9 cellular contexts compared by ENCODE assay signal in genomic region chr4:111475001-111475400, GRCh38.
DNase-seq lines count a peak whose midpoint lies in the region; ATAC-seq, FAIRE-seq and TF ChIP-seq lines count a peak whose summit lies in the region.
"Had no signal": no experiment of that assay in that cellular context is flagged by ENCODE, and none has a peak within 500 bp of the region (broad histone marks: within the 10 kb centered on the region; RNA-seq: fewer than 3 reads in every experiment).

No MANE protein-coding gene starts in this region.

- TF ChIP-seq RAD21 in A549 (conservative IDR thresholded peaks at IDR 0.05 in 1 of 2, IDR thresholded peaks at IDR 0.05 in 1 of 2): peak in 1 of 2 experiments; percentile 35; a peak in 2 of 5 replicates

- 0 out of 3 replicates have a peak, but pooled peaks have one; percentile 11 for TF ChIP-seq CTCF in A549 (IDR thresholded peaks at IDR 0.05)

- no peak overlapping the region for H3K27ac ChIP-seq in A549
- H3K27ac ChIP-seq in GM23248: no peak overlapping the region
- H3K27ac ChIP-seq in CD8-positive, alpha-beta memory T cell (ENCODE audit: low read depth, low read length): no peak overlapping the region
- H3K27ac ChIP-seq: HL-60 had no signal

- H3K79me2 ChIP-seq in GM23248 (ENCODE audit: insufficient read depth): no peaks in the 10 kb centered on the region

- no peak for TF ChIP-seq EP300 in A549 (IDR thresholded peaks at IDR 0.05)

- in situ Hi-C loops in GM23248 (cut with MboI): no loop called here

- 37% methylated on average over 5 of the region's 5 CpGs for WGBS in A549 (ENCODE audit: missing lambda C conversion rate)
- 42 to 48% methylated on average over 5 of the region's 5 CpGs for WGBS in GM23248 (ENCODE audit: low coverage in 1 of 2, low lambda C conversion rate in 2 of 2, missing lambda C conversion rate in 2 of 2), 2 experiments

- H3K4me1 ChIP-seq in A549: no peaks in the 10 kb centered on the region
- H3K4me1 ChIP-seq in GM23248 (ENCODE audit: insufficient read depth): 0 out of 2 replicates have a peak, but pooled peaks cover 8% of the 10 kb centered on the region
- H3K4me1 ChIP-seq in CD8-positive, alpha-beta memory T cell (ENCODE audit: insufficient read depth, low read length): no peaks in the 10 kb centered on the region

- no peak for TF ChIP-seq POLR2A in A549 (IDR thresholded peaks at IDR 0.05; ENCODE audit: low read length)

- no peak for FAIRE-seq in A549 (lab: Jason Lieb, UNC)

- H3K9ac ChIP-seq in GM23248: no peak overlapping the region

- H3K36me3 Mint-ChIP-seq in CD8-positive, alpha-beta memory T cell: no peaks in the 10 kb centered on the region

- POLR2A ChIA-PET in A549 (lab: Yijun Ruan, JAX): no interaction called here
- POLR2A ChIA-PET in CD8-positive, alpha-beta memory T cell (lab: Charles Lee): no interaction called here

- DNase-seq in A549 (ENCODE audit: low read depth in 1 of 2, low spot score in 1 of 2) (peak in 1 of 2 experiments; percentile 26), GM23248 (peak; percentile 55), iPS-NIHi7 (ENCODE audit: extremely low spot score) (peak; percentile 57), NCI-H1092 treated with DMSO at 0.1 percent for 48 hours (lab: John Stamatoyannopoulos, UW) (no peak), NCI-H1930 (lab: John Stamatoyannopoulos, UW) (no peak), SKM-1 treated with dmso at 0.1 percent for 144 hours (lab: John Stamatoyannopoulos, UW; ENCODE audit: unreplicated experiment) (no peak)
- DNase-seq in CD8-positive, alpha-beta memory T cell: no peak

- H3K4me3 ChIP-seq in A549 (no peak overlapping the region), GM23248 (no peak overlapping the region)
- H3K4me3 ChIP-seq in CD8-positive, alpha-beta memory T cell (ENCODE audit: low read length): no peak overlapping the region

- H3K4me2 ChIP-seq in A549 (no peak overlapping the region), GM23248 (ENCODE audit: unreplicated experiment) (no peak overlapping the region)

- no peaks in the 10 kb centered on the region; the same call in 1 of the 2 replicates for H3K9me2 ChIP-seq in GM23248 (ENCODE audit: insufficient read depth)

- peak overlapping the region; percentile 32 for H2AFZ ChIP-seq in GM23248

- H3K27ac Mint-ChIP-seq in CD8-positive, alpha-beta memory T cell: no peak overlapping the region

- H3K36me3 ChIP-seq in GM23248 (ENCODE audit: low read depth): no peaks in the 10 kb centered on the region
- H3K36me3 ChIP-seq in CD8-positive, alpha-beta memory T cell (ENCODE audit: insufficient read depth, low read length): no peaks in the 10 kb centered on the region

- H3K9me3 ChIP-seq in A549 (no peaks in the 10 kb centered on the region), GM23248 (ENCODE audit: low read depth) (no peaks in the 10 kb centered on the region)
- H3K9me3 ChIP-seq in CD8-positive, alpha-beta memory T cell (ENCODE audit: low read length): no peaks in the 10 kb centered on the region

- no peaks in the 10 kb centered on the region for H3K27me3 ChIP-seq in GM23248 (replicated peaks; ENCODE audit: insufficient read depth)
- no peaks in the 10 kb centered on the region for H3K27me3 ChIP-seq in CD8-positive, alpha-beta memory T cell (ENCODE audit: insufficient read depth, low read length, poor library complexity, severe bottlenecking)

- H3K27me3 Mint-ChIP-seq in CD8-positive, alpha-beta memory T cell: no peaks in the 10 kb centered on the region

- H3K4me1 Mint-ChIP-seq in CD8-positive, alpha-beta memory T cell: no peaks in the 10 kb centered on the region

- CTCF ChIA-PET in A549 (lab: Yijun Ruan, JAX): no interaction called here
- CTCF ChIA-PET in CD8-positive, alpha-beta memory T cell (lab: Charles Lee): no interaction called here

- no peak overlapping the region for H3K4me3 Mint-ChIP-seq in CD8-positive, alpha-beta memory T cell

- H4K20me1 ChIP-seq in GM23248 (ENCODE audit: insufficient read depth): no peaks in the 10 kb centered on the region

- peaks cover 0 to 25% (median 4%) of the 10 kb centered on the region in 5 donors for H3K9me3 Mint-ChIP-seq in CD8-positive, alpha-beta memory T cell

- peak in 1 of 2 experiments; percentile 47; a peak in 1 of 6 replicates for ATAC-seq in A549
- peak; percentile 65; the same call in 2 of the 3 replicates for ATAC-seq in SK-N-SH treated with all-trans-retinoic acid at 6 μM for 48 hours

- H3F3A ChIP-seq in GM23248 (ENCODE audit: insufficient read depth): no peaks in the 10 kb centered on the region

TF ChIP-seq in A549, 52 proteins besides CTCF, POLR2A, EP300 and RAD21:
- TF ChIP-seq JUNB (IDR thresholded peaks at IDR 0.05) (no peak), SMC3 (IDR thresholded peaks at IDR 0.05) (no peak), SREBF2 (IDR thresholded peaks at IDR 0.05) (no peak), EHMT2 (IDR thresholded peaks at IDR 0.05; ENCODE audit: low read depth) (no peak), TP53 (CRISPR knock-in tag; IDR thresholded peaks at IDR 0.05) (no peak), ZFP36 (IDR thresholded peaks at IDR 0.05; ENCODE audit: borderline replicate concordance, partially characterized antibody) (no peak), RARB (CRISPR knock-in tag; IDR thresholded peaks at IDR 0.05) (no peak), JUN (IDR thresholded peaks at IDR 0.05) (no peak), CEBPB (IDR thresholded peaks at IDR 0.05) (no peak), RCOR1 (IDR thresholded peaks at IDR 0.05; ENCODE audit: low read depth, low read length) (no peak), HOXA7 (CRISPR knock-in tag; IDR thresholded peaks at IDR 0.05) (no peak), BHLHE40 (IDR thresholded peaks at IDR 0.05; ENCODE audit: low read depth, low read length) (no peak), MYC (IDR thresholded peaks at IDR 0.05; ENCODE audit: borderline replicate concordance, low read length) (no peak)
- TF ChIP-seq, protein P1, sequence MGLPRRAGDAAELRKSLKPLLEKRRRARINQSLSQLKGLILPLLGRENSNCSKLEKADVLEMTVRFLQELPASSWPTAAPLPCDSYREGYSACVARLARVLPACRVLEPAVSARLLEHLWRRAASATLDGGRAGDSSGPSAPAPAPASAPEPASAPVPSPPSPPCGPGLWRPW (IDR thresholded peaks at IDR 0.05): no peak
- TF ChIP-seq, protein P2, sequence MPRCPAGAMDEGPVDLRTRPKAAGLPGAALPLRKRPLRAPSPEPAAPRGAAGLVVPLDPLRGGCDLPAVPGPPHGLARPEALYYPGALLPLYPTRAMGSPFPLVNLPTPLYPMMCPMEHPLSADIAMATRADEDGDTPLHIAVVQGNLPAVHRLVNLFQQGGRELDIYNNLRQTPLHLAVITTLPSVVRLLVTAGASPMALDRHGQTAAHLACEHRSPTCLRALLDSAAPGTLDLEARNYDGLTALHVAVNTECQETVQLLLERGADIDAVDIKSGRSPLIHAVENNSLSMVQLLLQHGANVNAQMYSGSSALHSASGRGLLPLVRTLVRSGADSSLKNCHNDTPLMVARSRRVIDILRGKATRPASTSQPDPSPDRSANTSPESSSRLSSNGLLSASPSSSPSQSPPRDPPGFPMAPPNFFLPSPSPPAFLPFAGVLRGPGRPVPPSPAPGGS (IDR thresholded peaks at IDR 0.05): no peak

TF ChIP-seq in SK-N-SH treated with all-trans-retinoic acid at 6 μM for 48 hours, 23 proteins besides CTCF, POLR2A, EP300 and RAD21 (continues in another document):
- no peak for TF ChIP-seq RARB (CRISPR knock-in tag; IDR thresholded peaks at IDR 0.05)
- no peak for TF ChIP-seq TSHZ2 (CRISPR knock-in tag; IDR thresholded peaks at IDR 0.05)
- no peak for TF ChIP-seq TOX (CRISPR knock-in tag; IDR thresholded peaks at IDR 0.05; ENCODE audit: borderline replicate concordance)
- no peak for TF ChIP-seq OSR1 (CRISPR knock-in tag; IDR thresholded peaks at IDR 0.05)
- TF ChIP-seq TCF4 (CRISPR knock-in tag; IDR thresholded peaks at IDR 0.05; ENCODE audit: borderline replicate concordance): no peak
- TF ChIP-seq, protein P3, sequence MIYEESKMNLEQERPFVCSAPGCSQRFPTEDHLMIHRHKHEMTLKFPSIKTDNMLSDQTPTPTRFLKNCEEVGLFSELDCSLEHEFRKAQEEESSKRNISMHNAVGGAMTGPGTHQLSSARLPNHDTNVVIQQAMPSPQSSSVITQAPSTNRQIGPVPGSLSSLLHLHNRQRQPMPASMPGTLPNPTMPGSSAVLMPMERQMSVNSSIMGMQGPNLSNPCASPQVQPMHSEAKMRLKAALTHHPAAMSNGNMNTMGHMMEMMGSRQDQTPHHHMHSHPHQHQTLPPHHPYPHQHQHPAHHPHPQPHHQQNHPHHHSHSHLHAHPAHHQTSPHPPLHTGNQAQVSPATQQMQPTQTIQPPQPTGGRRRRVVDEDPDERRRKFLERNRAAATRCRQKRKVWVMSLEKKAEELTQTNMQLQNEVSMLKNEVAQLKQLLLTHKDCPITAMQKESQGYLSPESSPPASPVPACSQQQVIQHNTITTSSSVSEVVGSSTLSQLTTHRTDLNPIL (CRISPR knock-in tag; IDR thresholded peaks at IDR 0.05; ENCODE audit: low read depth): no peak
- TF ChIP-seq CSDC2 (CRISPR knock-in tag; IDR thresholded peaks at IDR 0.05): no peak

Comparison
In these comparisons a context has a peak if more than half of its experiments do, and no peak if none do; other contexts are left out.
1. DNase-seq: peak in GM23248 (single experiment) and iPS-NIHi7 (single experiment); none in NCI-H1092 treated with DMSO at 0.1 percent for 48 hours (single experiment), NCI-H1930 (0 of 2), SKM-1 treated with dmso at 0.1 percent for 144 hours (single experiment) and CD8-positive, alpha-beta memory T cell (0 of 5).